In genomic region chr11:92380882-92381281, GRCh38 we compare ENCODE assay signal across 18 cellular contexts.
A peak's percentile ranks its signal among the peaks of the same experiment; 100 is the strongest.
DNase-seq lines count a peak whose midpoint lies in the region; ATAC-seq and TF ChIP-seq lines count a peak whose summit lies in the region.
"Had no signal": no experiment of that assay in that cellular context is flagged by ENCODE, and none has a peak within 500 bp of the region (broad histone marks: within the 10 kb centered on the region; RNA-seq: fewer than 3 reads in every experiment).

No MANE protein-coding gene starts in this region.

- peak; percentile 63 for DNase-seq in AG08395 (ENCODE audit: low spot score)
- DNase-seq in HS-5 (ENCODE audit: low read depth) = peak; percentile 78
- DNase-seq in mammary epithelial cell = peak; percentile 73
- DNase-seq in iris pigment epithelial cell (ENCODE audit: low read depth) = peak; percentile 11
- no peak for DNase-seq in head of caudate nucleus
- DNase-seq in H7 = no peak
- DNase-seq: activated CD4-positive, alpha-beta T cell treated with anti-CD3 and anti-CD28 coated beads, Interleukin-2, amount 50 U/mL, for 1 hour; activated naive CD8-positive, alpha-beta T cell treated with anti-CD3 and anti-CD28 coated beads for 36 hours; activated T-cell treated with anti-CD3 and anti-CD28 coated beads, Interleukin-2, amount 50 U/mL, for 1 hour; colonic mucosa; lower lobe of right lung; naive thymus-derived CD8-positive, alpha-beta T cell; NCI-H345; psoas muscle; SHP77 treated with DMSO at 0.1 percent for 48 hours had no signal

- no TSS peak for BruUV-seq in mammary epithelial cell (replicated peaks; lab: Mats Ljungman, UMichigan)

- H3K9me3 ChIP-seq in mammary epithelial cell (replicated peaks; ENCODE audit: insufficient read depth, low read length) = no peaks in the 10 kb centered on the region
- H3K9me3 ChIP-seq: colonic mucosa, lower lobe of right lung, psoas muscle had no signal

- no peaks in the 10 kb centered on the region for H3K36me3 ChIP-seq in mammary epithelial cell (ENCODE audit: insufficient read depth, low read length)
- no peaks in the 10 kb centered on the region for H3K36me3 ChIP-seq in H7 (replicated peaks; ENCODE audit: control insufficient read depth, insufficient read depth, low read length)
- H3K36me3 ChIP-seq: colonic mucosa, lower lobe of right lung had no signal

- intact Hi-C loops in mammary epithelial cell (cut with micrococcal nuclease) = no loop called here
- intact Hi-C loops in head of caudate nucleus (cut with DNase I) = no loop called here

- peaks cover 5% of the 10 kb centered on the region for H3K4me1 ChIP-seq in mammary epithelial cell (ENCODE audit: insufficient read depth, low read length)
- H3K4me1 ChIP-seq: colonic mucosa, lower lobe of right lung, psoas muscle had no signal

- H3K27ac ChIP-seq in mammary epithelial cell (ENCODE audit: insufficient read depth, low read depth, low read length) = no peak overlapping the region
- H3K27ac ChIP-seq: colonic mucosa, lower lobe of right lung, psoas muscle had no signal

- no peaks in the 10 kb centered on the region for H4K20me1 ChIP-seq in mammary epithelial cell (ENCODE audit: insufficient read depth, low read length)

- CTCF ChIA-PET in mammary epithelial cell (lab: Charles Lee; ENCODE audit: low non-redundant PET) = no interaction called here

- H3K9ac ChIP-seq in mammary epithelial cell (ENCODE audit: insufficient read depth, low read length) = no peak overlapping the region

- no peak overlapping the region for H3K4me2 ChIP-seq in mammary epithelial cell (ENCODE audit: insufficient read depth, low read depth, low read length)

- dilution Hi-C loops in mammary epithelial cell (cut with HindIII; ENCODE audit: low sequenced_read_pairs) = no loop called here

- ATAC-seq in HG03097 (IDR thresholded peaks at IDR 0.05; ENCODE audit: low FRiP score, unreplicated experiment) = no peak
- no peak for ATAC-seq in GM21360 (IDR thresholded peaks at IDR 0.05; ENCODE audit: unreplicated experiment)
- ATAC-seq: K562; lower lobe of right lung; naive thymus-derived CD8-positive, alpha-beta T cell; psoas muscle had no signal

- in situ Hi-C loops in mammary epithelial cell (cut with MboI; ENCODE audit: low sequenced_read_pairs in 2 of 2) = no loop called here

- no peak for TF ChIP-seq CTCF in mammary epithelial cell (conservative IDR thresholded peaks at IDR 0.05 in 1 of 2, IDR thresholded peaks at IDR 0.05 in 1 of 2; ENCODE audit: extremely low read depth in 1 of 2, insufficient read depth in 1 of 2, low read depth in 1 of 2, low read length in 2 of 2)

- H3K27me3 ChIP-seq in mammary epithelial cell (ENCODE audit: insufficient read depth, low read length) = no peaks in the 10 kb centered on the region
- H3K27me3 ChIP-seq in H7 (ENCODE audit: control insufficient read depth, insufficient read depth, low read length) = no peaks in the 10 kb centered on the region
- H3K27me3 ChIP-seq: colonic mucosa had no signal

- no peak overlapping the region for H3K4me3 ChIP-seq in mammary epithelial cell (replicated peaks in 1 of 3; ENCODE audit: insufficient read depth in 1 of 3, low read depth in 2 of 3, low read length in 3 of 3)
- no peak overlapping the region for H3K4me3 ChIP-seq in H7 (ENCODE audit: insufficient read depth, low read depth, low read length)
- H3K4me3 ChIP-seq: colonic mucosa, K562, lower lobe of right lung, psoas muscle had no signal

- WGBS in mammary epithelial cell (ENCODE audit: low coverage, missing lambda C conversion rate) = 88% methylated on average over 3 of the region's 3 CpGs

- H3K79me2 ChIP-seq in mammary epithelial cell (ENCODE audit: insufficient read depth, low read length) = no peaks in the 10 kb centered on the region

- no peak overlapping the region for H2AFZ ChIP-seq in mammary epithelial cell (ENCODE audit: low read depth, low read length)

Comparison
In these comparisons a context has a peak if more than half of its experiments do, and no peak if none do; other contexts are left out.
1. DNase-seq: peak in AG08395 (single experiment), HS-5 (single experiment), mammary epithelial cell (single experiment) and iris pigment epithelial cell (single experiment); none in head of caudate nucleus (0 of 42) and H7 (single experiment).